9 cellular contexts compared by ENCODE assay signal in the genomic region with DNA sequence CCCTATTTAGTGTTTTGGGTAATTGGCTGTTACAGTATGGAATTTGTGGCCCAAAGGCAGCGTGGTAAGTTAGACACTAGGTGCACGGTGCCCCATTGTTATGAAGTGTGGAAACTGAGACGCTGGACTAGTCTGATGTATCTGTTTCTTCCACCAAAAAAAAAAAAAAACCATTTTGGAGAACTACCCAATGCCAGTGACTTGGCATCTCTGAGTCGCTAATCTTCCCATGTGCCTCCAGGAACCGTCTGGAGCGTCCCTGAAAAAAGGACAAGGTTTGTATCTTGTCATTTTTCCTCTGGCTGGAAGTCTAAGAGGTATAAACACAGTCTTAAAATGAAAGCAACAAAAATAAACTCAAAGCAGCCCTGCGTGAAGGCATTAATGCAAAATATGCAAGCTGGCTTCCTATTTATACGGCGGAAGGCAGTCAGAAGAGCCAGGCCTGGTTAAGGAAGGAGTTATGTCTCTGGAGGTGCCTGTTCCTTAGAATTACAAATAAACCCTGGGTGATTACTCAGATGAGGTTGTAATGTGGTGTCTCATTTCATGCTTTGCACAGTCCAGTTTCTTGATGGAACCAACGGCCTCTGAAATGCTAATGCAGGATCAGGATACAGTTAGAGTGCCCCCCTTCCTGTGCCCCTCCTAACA. TPM values are rescaled to one million over a fixed set of nuclear protein-coding genes. Genes with fewer than 3 reads are reported as not detected.
A peak's percentile ranks its signal among the peaks of the same experiment; 100 is the strongest.
DNase-seq lines count a peak whose midpoint lies in the region; ATAC-seq and TF ChIP-seq lines count a peak whose summit lies in the region.
"Had no signal": no experiment of that assay in that cellular context is flagged by ENCODE, and none has a peak within 500 bp of the region (broad histone marks: within the 10 kb centered on the region; RNA-seq: fewer than 3 reads in every experiment).

No MANE protein-coding gene starts in this region.

- H3K4me3 ChIP-seq in ACC112 (ENCODE audit: low read depth, low read length), result no peak overlapping the region
- peak overlapping the region; percentile 50 for H3K4me3 ChIP-seq in Karpas-422 (ENCODE audit: low read length)
- H3K4me3 ChIP-seq in dorsolateral prefrontal cortex, result peak overlapping the region in 9 of 59 donors; percentile 7 to 25 (median 14)

- H3K27me3 Mint-ChIP-seq in natural killer cell (ENCODE audit: low read depth in 2 of 2), result no peaks in the 10 kb centered on the region

- H3K9ac ChIP-seq in Karpas-422 (ENCODE audit: low read length), result peak overlapping the region; percentile 57
- H3K9ac ChIP-seq: KMS-11 had no signal

- H3K27ac ChIP-seq in ACC112 (ENCODE audit: low read depth, low read length), result peak overlapping the region; percentile 91
- peak overlapping the region; percentile 82 for H3K27ac ChIP-seq in Karpas-422 (ENCODE audit: low read length)
- peak overlapping the region; percentile 29 to 96 (median 86) for H3K27ac ChIP-seq in dorsolateral prefrontal cortex
- H3K27ac ChIP-seq: KMS-11 had no signal

- no peak for ATAC-seq in natural killer cell
- no peak for ATAC-seq in GM19328 (IDR thresholded peaks at IDR 0.05; ENCODE audit: unreplicated experiment)

- peak overlapping the region; percentile 88 for H3K4me2 ChIP-seq in Karpas-422 (ENCODE audit: low read depth, low read length, poor library complexity, severe bottlenecking)
- H3K4me2 ChIP-seq: KMS-11 had no signal

- no peaks in the 10 kb centered on the region for H3K9me2 ChIP-seq in Karpas-422 (replicated peaks; ENCODE audit: insufficient read depth, low read length)

- peak overlapping the region; percentile 75 for H3K4me3 Mint-ChIP-seq in natural killer cell

- H3K36me3 ChIP-seq in ACC112 (ENCODE audit: insufficient read depth, low read length), result no peaks in the 10 kb centered on the region
- H3K36me3 ChIP-seq in Karpas-422 (ENCODE audit: insufficient read depth, low read length), result no peaks in the 10 kb centered on the region

- H3K4me1 ChIP-seq in ACC112 (ENCODE audit: control insufficient read depth, insufficient read depth, low read length, unreplicated experiment) (peaks cover 49% of the 10 kb centered on the region), Karpas-422 (ENCODE audit: low read length) (peaks cover 55% of the 10 kb centered on the region)

- TF ChIP-seq CTCF in dorsolateral prefrontal cortex (IDR thresholded peaks at IDR 0.05 in 54 of 56, conservative IDR thresholded peaks at IDR 0.05 in 2 of 56; ENCODE audit: low read depth in 1 of 56, partially characterized antibody in 56 of 56), result no peak
- no peak for TF ChIP-seq CTCF in natural killer cell (IDR thresholded peaks at IDR 0.05)

- H3K79me2 ChIP-seq in ACC112 (ENCODE audit: control insufficient read depth, insufficient read depth, low read length, unreplicated experiment) (peaks cover 94% of the 10 kb centered on the region), Karpas-422 (ENCODE audit: low read length) (peaks cover 96% of the 10 kb centered on the region)

- H2AFZ ChIP-seq in ACC112 (ENCODE audit: low read length, unreplicated experiment) (no peak overlapping the region), Karpas-422 (ENCODE audit: low read length) (no peak overlapping the region)

- peak; percentile 65 for DNase-seq in Karpas-422
- no peak for DNase-seq in dorsolateral prefrontal cortex
- DNase-seq in natural killer cell, result no peak
- no peak for DNase-seq in HUDEP-2 (lab: John Stamatoyannopoulos, UW; ENCODE audit: unreplicated experiment in 76 of 76)
- DNase-seq in hypothalamus (lab: John Stamatoyannopoulos, UW), result no peak
- no peak for DNase-seq in NCI-H2107 (lab: John Stamatoyannopoulos, UW)

- H3K36me3 Mint-ChIP-seq in natural killer cell, result no peaks in the 10 kb centered on the region

- peaks cover 83 to 95% of the 10 kb centered on the region in 2 donors for H3K4me1 Mint-ChIP-seq in natural killer cell

- intact Hi-C loops in dorsolateral prefrontal cortex (cut with DNase I) (no loop called here), natural killer cell (cut with micrococcal nuclease) (loop anchor here (1.0 kb wide), 1 partner anchor 9 kb away; no protein-coding TSS in a partner anchor)

- no peaks in the 10 kb centered on the region for H3K27me3 ChIP-seq in ACC112 (ENCODE audit: insufficient read depth, low read length)
- H3K27me3 ChIP-seq in Karpas-422 (ENCODE audit: low read length), result no peaks in the 10 kb centered on the region
- H3K27me3 ChIP-seq in dorsolateral prefrontal cortex, result no peaks in the 10 kb centered on the region

- H3K9me3 Mint-ChIP-seq in natural killer cell, result no peaks in the 10 kb centered on the region

- peaks cover 15% of the 10 kb centered on the region; the same call in 1 of the 2 replicates for H4K20me1 ChIP-seq in Karpas-422 (ENCODE audit: insufficient read depth, low read depth, low read length)

- H3K9me3 ChIP-seq in Karpas-422 (ENCODE audit: low read length), result no peaks in the 10 kb centered on the region

- peak overlapping the region; percentile 85 for H3K27ac Mint-ChIP-seq in natural killer cell

RNA-seq across cellular contexts. Expression of a gene that starts 20.2 kb away (rescaled TPM):
- 54.6 and 106 TPM in 2 replicates for total RNA-seq in Karpas-422 (2014; rRNA removed; shearing (Covaris generic); ENCODE audit: low replicate concordance)
- 100 to 1,000 TPM; 271 to 539 (median 377) TPM for total RNA-seq in dorsolateral prefrontal cortex
- 100 to 1,000 TPM; 443 to 595 (median 541) TPM for total RNA-seq in natural killer cell

RNA-seq across cellular contexts. Expression of a gene that starts 48.7 kb away (rescaled TPM):
- 474 and 745 TPM in 2 replicates for total RNA-seq in Karpas-422 (2014; rRNA removed; shearing (Covaris generic); ENCODE audit: low replicate concordance)
- total RNA-seq in dorsolateral prefrontal cortex, result 100 to 1,000 TPM; 165 to 292 (median 241) TPM
- total RNA-seq in natural killer cell, result 100 to 1,000 TPM; 232 to 262 (median 238) TPM

RNA-seq across cellular contexts. Expression of a gene that starts 49.9 kb away (rescaled TPM):
- total RNA-seq in Karpas-422 (2014; rRNA removed; shearing (Covaris generic); ENCODE audit: low replicate concordance), result 262 and 352 TPM in 2 replicates
- total RNA-seq in dorsolateral prefrontal cortex, result 10 to 100 TPM in 10 of 120 experiments, 1 to 10 TPM in 110; 1.2 to 14.7 (median 5.4) TPM
- total RNA-seq in natural killer cell, result 100 to 1,000 TPM; 162 to 201 (median 163) TPM

Comparison
In these comparisons a context has a peak if more than half of its experiments do, and no peak if none do; other contexts are left out.
1. RNA of a gene that starts 49.9 kb away (total RNA-seq): 262 to 352 TPM in Karpas-422 and 162 to 201 TPM in natural killer cell; 1.2 to 14.7 TPM in dorsolateral prefrontal cortex; every median in the first group is over 10 times any median in the second.
2. Peak in every context shown above with its lines, with median percentiles within 50 percentile points of each other: H3K27ac ChIP-seq.